Comparison of ENCODE assay signal across 1 cellular context in genomic region chr12:123928274-123928865, GRCh38.
TF ChIP-seq lines count a peak whose summit lies in the region.

No MANE protein-coding gene starts in this region.

TF ChIP-seq in HepG2, 621 proteins besides CTCF, POLR2A, EP300 and RAD21:
- peak; percentile 66 for TF ChIP-seq STAG1 (CRISPR knock-in tag; IDR thresholded peaks at IDR 0.05)
- TF ChIP-seq KDM2A (CRISPR knock-in tag; IDR thresholded peaks at IDR 0.05; ENCODE audit: borderline replicate concordance, low read depth) = no peak
TF ChIP-seq in HepG2: peak in this region for 1.
